14 cellular contexts compared by ENCODE assay signal in the genomic region with DNA sequence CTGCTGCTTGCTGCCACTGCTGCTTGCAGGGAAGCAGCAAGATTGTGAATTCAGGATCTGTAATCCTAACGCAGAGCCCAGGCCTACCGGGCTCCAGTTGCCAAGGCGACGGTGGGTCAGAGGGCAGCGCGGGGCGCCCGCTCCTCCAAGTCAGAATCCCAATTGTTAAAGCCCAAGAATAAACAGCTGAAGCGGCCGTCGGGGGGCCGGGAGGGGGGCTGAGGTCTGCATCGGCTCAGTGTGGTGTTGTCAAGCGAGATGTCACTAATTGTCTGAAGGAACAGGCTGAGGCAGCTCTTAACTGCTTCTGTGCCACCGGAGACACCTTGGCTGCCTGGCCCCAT. TPM values are rescaled to one million over a fixed set of nuclear protein-coding genes. Genes with fewer than 3 reads are reported as not detected.
DNase-seq lines count a peak whose midpoint lies in the region; ATAC-seq, FAIRE-seq and TF ChIP-seq lines count a peak whose summit lies in the region.
"Had no signal": no experiment of that assay in that cellular context is flagged by ENCODE, and none has a peak within 500 bp of the region (broad histone marks: within the 10 kb centered on the region; RNA-seq: fewer than 3 reads in every experiment).

No MANE protein-coding gene starts in this region.

- in situ Hi-C loops in HepG2 (cut with HindIII; ENCODE audit: extremely low pct_ligation_motif_present, low pct_unique_long_range_greater_than_20kb), result no loop called here

- POLR2A ChIA-PET in HepG2 (lab: Yijun Ruan, JAX), result interaction anchor here (1.9 to 3.9 kb wide), 3 partner anchors 10 to 38 kb away, joined by 15 to 38 read pairs (median 15); partner anchors contain the start of gene AHDC1
- POLR2A ChIA-PET in activated CD4-positive, alpha-beta T cell treated with anti-CD3 and anti-CD28 coated beads, Interleukin-2, amount 10 ng/mL, durations not matched to agents 7 days and 5 days (lab: Charles Lee), result interaction anchor here (0.7 kb wide), 1 partner anchor 10 kb away, joined by 3 read pairs; no protein-coding TSS in a partner anchor

- TF ChIP-seq RAD21 in HepG2 (CRISPR knock-in tag; IDR thresholded peaks at IDR 0.05), result no peak

- H3K4me3 ChIP-seq in HepG2 (replicated peaks in 1 of 3; ENCODE audit: insufficient read depth in 1 of 3, low read depth in 2 of 3, low read length in 3 of 3), result no peak overlapping the region
- no peak overlapping the region for H3K4me3 ChIP-seq in right lobe of liver
- H3K4me3 ChIP-seq in fibroblast of lung (replicated peaks in 1 of 4; ENCODE audit: control extremely low read depth in 1 of 4, insufficient read depth in 1 of 4, low read depth in 3 of 4, low read length in 4 of 4), result no peak overlapping the region
- no peak overlapping the region for H3K4me3 ChIP-seq in ovary
- H3K4me3 ChIP-seq in vagina, result no peak overlapping the region
- H3K4me3 ChIP-seq: lung had no signal

- H3K27me3 Mint-ChIP-seq in activated CD4-positive, alpha-beta T cell treated with anti-CD3 and anti-CD28 coated beads, Interleukin-2, amount 10 ng/mL, durations not matched to agents 7 days and 5 days, result peaks cover 4% of the 10 kb centered on the region

- no peak overlapping the region for H3K4me3 Mint-ChIP-seq in activated CD4-positive, alpha-beta T cell treated with anti-CD3 and anti-CD28 coated beads, Interleukin-2, amount 10 ng/mL, durations not matched to agents 7 days and 5 days

- H3K27ac ChIP-seq in HepG2 (ENCODE audit: extremely low read length, insufficient read depth, low read length), result no peak overlapping the region
- H3K27ac ChIP-seq in right lobe of liver, result no peak overlapping the region
- H3K27ac ChIP-seq in fibroblast of lung (ENCODE audit: insufficient read depth, low read length), result no peak overlapping the region
- H3K27ac ChIP-seq in ovary, result peak overlapping the region in 1 of 2 donors; percentile 89
- peak overlapping the region; percentile 96 for H3K27ac ChIP-seq in vagina

- peaks cover 96% of the 10 kb centered on the region for H3K4me1 ChIP-seq in HepG2 (ENCODE audit: insufficient read depth, low read length)
- peaks cover 0 to 61% (median 29%) of the 10 kb centered on the region in 4 donors for H3K4me1 ChIP-seq in right lobe of liver
- peaks cover 77% of the 10 kb centered on the region for H3K4me1 ChIP-seq in fibroblast of lung (ENCODE audit: control insufficient read depth, extremely low read depth, insufficient read depth, low read length)
- peaks cover 67% of the 10 kb centered on the region for H3K4me1 ChIP-seq in ovary (ENCODE audit: insufficient read depth)
- peaks cover 97% of the 10 kb centered on the region for H3K4me1 ChIP-seq in vagina

- WGBS in HepG2 (ENCODE audit: low lambda C conversion rate), result 69% methylated on average over 11 of the region's 15 CpGs
- WGBS in right lobe of liver (ENCODE audit: insufficient coverage, low coverage, low lambda C conversion rate, missing lambda C conversion rate), result 90% methylated on average over 4 of the region's 15 CpGs
- 27 to 50% (median 49%) methylated on average over 15 of the region's 15 CpGs for WGBS in ovary, 3 donors

- peaks cover 24% of the 10 kb centered on the region for H3K79me2 ChIP-seq in HepG2 (ENCODE audit: insufficient read depth, low read length)
- peaks cover 46% of the 10 kb centered on the region for H3K79me2 ChIP-seq in fibroblast of lung (ENCODE audit: control insufficient read depth, insufficient read depth, low read length)

- no peak for TF ChIP-seq CTCF in HepG2 (CRISPR knock-in tag; IDR thresholded peaks at IDR 0.05)
- TF ChIP-seq CTCF in right lobe of liver (IDR thresholded peaks at IDR 0.05), result no peak
- no peak for TF ChIP-seq CTCF in fibroblast of lung (conservative IDR thresholded peaks at IDR 0.05 in 1 of 2, IDR thresholded peaks at IDR 0.05 in 1 of 2; ENCODE audit: low read depth in 1 of 2, low read length in 2 of 2)
- no peak for TF ChIP-seq CTCF in ovary (IDR thresholded peaks at IDR 0.05)
- no peak for TF ChIP-seq CTCF in vagina (IDR thresholded peaks at IDR 0.05)

- H3K4me2 ChIP-seq in HepG2 (ENCODE audit: low read depth, low read length) (peak overlapping the region; percentile 95; the same call in 1 of the 2 replicates), fibroblast of lung (ENCODE audit: extremely low read depth, insufficient read depth, low read length) (peak overlapping the region; percentile 44)

- BruUV-seq in HepG2 (replicated peaks; lab: Mats Ljungman, UMichigan), result no TSS peak

- no peak for TF ChIP-seq POLR2A in HepG2 (IDR thresholded peaks at IDR 0.05; ENCODE audit: insufficient read depth in 1 of 2, low read depth in 2 of 2, low read length in 2 of 2)
- no peak for TF ChIP-seq POLR2A in right lobe of liver (IDR thresholded peaks at IDR 0.05)
- no peak for TF ChIP-seq POLR2A in ovary (IDR thresholded peaks at IDR 0.05)
- TF ChIP-seq POLR2A in vagina (IDR thresholded peaks at IDR 0.05), result no peak

- intact Hi-C loops in HepG2 (cut with micrococcal nuclease; ENCODE audit: unreplicated experiment), result loop anchor here (5.0 kb wide), 1 partner anchor 35 kb away; the partner anchor contains the start of gene AHDC1
- intact Hi-C loops in right lobe of liver (cut with DNase I), result no loop called here
- intact Hi-C loops in ovary (cut with DNase I), result loop anchor here in 1 of 4 donors (5.0 kb wide), 1 partner anchor 35 kb away; the partner anchor contains the start of gene AHDC1
- intact Hi-C loops in vagina (cut with DNase I), result loop anchor here (5.0 kb wide), 1 partner anchor 40 kb away; no protein-coding TSS in a partner anchor

- H3K9ac ChIP-seq in HepG2 (ENCODE audit: insufficient read depth, low read depth, low read length) (no peak overlapping the region), fibroblast of lung (ENCODE audit: insufficient read depth, low read length) (no peak overlapping the region)

- no peaks in the 10 kb centered on the region for H3K36me3 Mint-ChIP-seq in activated CD4-positive, alpha-beta T cell treated with anti-CD3 and anti-CD28 coated beads, Interleukin-2, amount 10 ng/mL, durations not matched to agents 7 days and 5 days (ENCODE audit: low read depth)

- H3K9me3 ChIP-seq in HepG2 (ENCODE audit: low read length) (no peaks in the 10 kb centered on the region), right lobe of liver (no peaks in the 10 kb centered on the region), fibroblast of lung (ENCODE audit: control insufficient read depth, insufficient read depth, low read depth, low read length) (no peaks in the 10 kb centered on the region), ovary (no peaks in the 10 kb centered on the region), vagina (no peaks in the 10 kb centered on the region)

- TF ChIP-seq EP300 in HepG2 (IDR thresholded peaks at IDR 0.05; ENCODE audit: low read depth in 2 of 2, low read length in 2 of 2), result no peak
- no peak for TF ChIP-seq EP300 in HepG2 (CRISPR knock-in tag; IDR thresholded peaks at IDR 0.05; ENCODE audit: borderline replicate concordance)
- TF ChIP-seq EP300 in ovary (IDR thresholded peaks at IDR 0.05), result no peak

- H4K20me1 ChIP-seq in HepG2 (ENCODE audit: insufficient read depth, low read length) (peaks cover 8% of the 10 kb centered on the region), fibroblast of lung (ENCODE audit: control insufficient read depth, extremely low read depth, insufficient read depth, low read length) (no peaks in the 10 kb centered on the region)

- DNase-seq in HepG2 (ENCODE audit: low spot score), result no peak
- no peak for DNase-seq in right lobe of liver
- DNase-seq in fibroblast of lung (ENCODE audit: low read depth in 2 of 2), result no peak
- DNase-seq in ovary, result peak in 3 of 5 donors; percentile 28 to 58 (median 55)
- no peak for DNase-seq in vagina (ENCODE audit: extremely low spot score in 2 of 2)
- no peak for DNase-seq in activated CD4-positive, alpha-beta T cell treated with anti-CD3 and anti-CD28 coated beads, Interleukin-2, amount 10 ng/mL, durations not matched to agents 7 days and 5 days
- no peak for DNase-seq in NCI-H748 treated with DMSO at 0.1 percent for 48 hours (lab: John Stamatoyannopoulos, UW)
- no peak for DNase-seq in stimulated activated CD8-positive, alpha-beta memory T cell treated with anti-CD3 and anti-CD28 coated beads, Interleukin-4, amount 100 ng/mL, for 48 hours
- DNase-seq: DND-41; effector memory CD4-positive, alpha-beta T cell; NCI-H345 had no signal

- H3K9me3 Mint-ChIP-seq in activated CD4-positive, alpha-beta T cell treated with anti-CD3 and anti-CD28 coated beads, Interleukin-2, amount 10 ng/mL, durations not matched to agents 7 days and 5 days, result no peaks in the 10 kb centered on the region

- no peaks in the 10 kb centered on the region for H3K27me3 ChIP-seq in HepG2 (ENCODE audit: control insufficient read depth in 1 of 2, insufficient read depth in 2 of 2, low read length in 2 of 2)
- H3K27me3 ChIP-seq in right lobe of liver, result no peaks in the 10 kb centered on the region
- H3K27me3 ChIP-seq in fibroblast of lung (ENCODE audit: control insufficient read depth, insufficient read depth, low read length), result no peaks in the 10 kb centered on the region
- no peaks in the 10 kb centered on the region for H3K27me3 ChIP-seq in ovary
- no peaks in the 10 kb centered on the region for H3K27me3 ChIP-seq in vagina

- H3K27ac Mint-ChIP-seq in activated CD4-positive, alpha-beta T cell treated with anti-CD3 and anti-CD28 coated beads, Interleukin-2, amount 10 ng/mL, durations not matched to agents 7 days and 5 days, result no peak overlapping the region

- CTCF ChIA-PET in HepG2 (lab: Yijun Ruan, JAX; ENCODE audit: low intra/inter-chr PET ratio, low total read pairs), result no interaction called here
- CTCF ChIA-PET in activated CD4-positive, alpha-beta T cell treated with anti-CD3 and anti-CD28 coated beads, Interleukin-2, amount 10 ng/mL, durations not matched to agents 7 days and 5 days (lab: Charles Lee), result interaction anchor here (1.0 to 8.4 kb wide), 8 partner anchors 12 to 95 kb away, joined by 3 to 112 read pairs (median 7); partner anchors contain the start of gene WASF2

- H3K36me3 ChIP-seq in HepG2 (replicated peaks in 1 of 2; ENCODE audit: control insufficient read depth in 1 of 2, insufficient read depth in 2 of 2, low read length in 2 of 2) (no peaks in the 10 kb centered on the region), right lobe of liver (no peaks in the 10 kb centered on the region), fibroblast of lung (ENCODE audit: control insufficient read depth, insufficient read depth, low read length) (no peaks in the 10 kb centered on the region), ovary (no peaks in the 10 kb centered on the region), vagina (no peaks in the 10 kb centered on the region)

- ATAC-seq in HepG2 (no peak), right lobe of liver (no peak)
- ATAC-seq: sciatic nerve had no signal

- H2AFZ ChIP-seq in HepG2 (ENCODE audit: low read length) (no peak overlapping the region), fibroblast of lung (ENCODE audit: low read length) (no peak overlapping the region)

- no peak for FAIRE-seq in HepG2 (lab: Jason Lieb, UNC)
- FAIRE-seq: TTC549 had no signal

- H3K4me1 Mint-ChIP-seq in activated CD4-positive, alpha-beta T cell treated with anti-CD3 and anti-CD28 coated beads, Interleukin-2, amount 10 ng/mL, durations not matched to agents 7 days and 5 days, result peaks cover 30% of the 10 kb centered on the region

RNA-seq across cellular contexts. Expression of gene AHDC1, which starts 36.8 kb away (rescaled TPM):
- total RNA-seq in HepG2 (2016; rRNA removed; fragmentation: Illumina TruSeq; extraction: Trizol) (2.6 and 2.7 TPM in 2 replicates), right lobe of liver (10 to 100 TPM in 3 of 6 experiments, 1 to 10 TPM in 3; 5.5 to 21.3 (median 10.9) TPM), fibroblast of lung (5.1 and 6.9 TPM in 2 replicates), ovary (100 to 1,000 TPM in 3 of 7 donors, 10 to 100 TPM in 4; 11.3 to 159 (median 91.2) TPM), vagina (62.4 TPM)
- total RNA-seq in HepG2 (2016; cell fraction: cytosol; rRNA removed; fragmentation: Illumina TruSeq; extraction: Trizol; ENCODE audit: low read depth), result 1.9 and 2.6 TPM in 2 replicates
- total RNA-seq in HepG2 (2016; cell fraction: insoluble cytoplasmic fraction; rRNA removed; fragmentation: Illumina TruSeq; extraction: Trizol), result 3.1 and 3.5 TPM in 2 replicates
- 1.6 and 2.4 TPM in 2 replicates for total RNA-seq in HepG2 (2016; cell fraction: membrane; rRNA removed; fragmentation: Illumina TruSeq; extraction: Trizol)
- 3.0 and 6.6 TPM in 2 replicates for total RNA-seq in HepG2 (2016; cell fraction: nucleus; rRNA removed; fragmentation: Illumina TruSeq; extraction: Trizol)
- polyA plus RNA-seq in HepG2 (2011; rRNA removed) (1.0 and 1.2 TPM in 2 replicates), fibroblast of lung (3.1 and 4.2 TPM in 2 replicates), ovary (10 to 100 TPM; 11.2 to 33.2 TPM)
- 0.52 and 0.72 TPM in 2 replicates for polyA plus RNA-seq in HepG2 (2011; cell fraction: cytosol; rRNA removed)
- 7.0 and 8.3 TPM in 2 replicates for polyA plus RNA-seq in HepG2 (2011; cell fraction: nucleus; rRNA removed)
- polyA plus RNA-seq in HepG2 (2012), result 4.7 and 7.3 TPM in 2 replicates
- 0.24 and 0.35 TPM in 2 replicates for polyA plus RNA-seq in HepG2 (2016; cell fraction: cytosol; fragmentation: Illumina TruSeq; extraction: Trizol; ENCODE audit: low read depth)
- polyA plus RNA-seq in HepG2 (2016; cell fraction: insoluble cytoplasmic fraction; fragmentation: Illumina TruSeq; extraction: Trizol; ENCODE audit: low read depth), result 3.9 and 4.0 TPM in 2 replicates
- 0.32 and 0.57 TPM in 2 replicates for polyA plus RNA-seq in HepG2 (2016; cell fraction: membrane; fragmentation: Illumina TruSeq; extraction: Trizol; ENCODE audit: low read depth)
- 12.2 and 16.8 TPM in 2 replicates for polyA plus RNA-seq in HepG2 (2016; cell fraction: nucleus; fragmentation: Illumina TruSeq; extraction: Trizol; ENCODE audit: insufficient read depth, low read depth)
- polyA minus RNA-seq in HepG2 (2011; rRNA and poly(A)+ RNA removed; ENCODE audit: low replicate concordance), result 3.1 and 6.5 TPM in 2 replicates
- polyA minus RNA-seq in HepG2 (2011; cell fraction: cytosol; rRNA and poly(A)+ RNA removed), result 3.1 and 3.7 TPM in 2 replicates
- polyA minus RNA-seq in HepG2 (2011; cell fraction: nucleus; rRNA and poly(A)+ RNA removed), result 5.1 and 5.3 TPM in 2 replicates
- 12.4 and 22.9 TPM in 2 replicates for polyA plus RNA-seq in fibroblast of lung (2012)
- polyA minus RNA-seq in fibroblast of lung (ENCODE audit: low replicate concordance), result 17.7 and 33.1 TPM in 2 replicates
- total RNA-seq in activated CD4-positive, alpha-beta T cell treated with anti-CD3 and anti-CD28 coated beads, Interleukin-2, amount 10 ng/mL, durations not matched to agents 7 days and 5 days, result 10 to 100 TPM; 15.3 to 19.3 TPM

Comparison
In these comparisons a context has a peak if more than half of its experiments do, and no peak if none do; other contexts are left out.
1. intact Hi-C loops: an anchor here in HepG2 (5.0 kb wide) and vagina (5.0 kb wide); none called in right lobe of liver.
2. DNase-seq: peak in ovary (3 of 5); none in HepG2 (single experiment), right lobe of liver (0 of 3), fibroblast of lung (0 of 2), vagina (0 of 2), activated CD4-positive, alpha-beta T cell treated with anti-CD3 and anti-CD28 coated beads, Interleukin-2, amount 10 ng/mL, durations not matched to agents 7 days and 5 days (single experiment), NCI-H748 treated with DMSO at 0.1 percent for 48 hours (single experiment) and stimulated activated CD8-positive, alpha-beta memory T cell treated with anti-CD3 and anti-CD28 coated beads, Interleukin-4, amount 100 ng/mL, for 48 hours (single experiment).